ENCODE assay signal across 8 cellular contexts in genomic region chr3:16904640-16905417, GRCh38. TPM values are rescaled to one million over a fixed set of nuclear protein-coding genes. Genes with fewer than 3 reads are reported as not detected.
DNase-seq lines count a peak whose midpoint lies in the region; ATAC-seq and TF ChIP-seq lines count a peak whose summit lies in the region.
"Not testable (repeated sequence)": the region's sequence is repeated elsewhere in the genome, so short reads cannot be mapped to it uniquely, and the experiment has no call there.
"Had no signal": no experiment of that assay in that cellular context is flagged by ENCODE, and none has a peak within 500 bp of the region (broad histone marks: within the 10 kb centered on the region; RNA-seq: fewer than 3 reads in every experiment).

No MANE protein-coding gene starts in this region.

- H3K4me3 Mint-ChIP-seq in glutamatergic neuron (ENCODE audit: unreplicated experiment), result peak overlapping the region; percentile 61

- H3K9ac ChIP-seq in skeletal muscle tissue (ENCODE audit: low read depth in 1 of 3, low read length in 3 of 3), result not testable (repeated sequence)

- CTCF ChIA-PET in HEK293 (lab: Yijun Ruan, JAX), result not testable (repeated sequence)

- TF ChIP-seq CTCF in HEK293 (tag by site-specific recombination; IDR thresholded peaks at IDR 0.05); glutamatergic neuron (IDR thresholded peaks at IDR 0.05; ENCODE audit: partially characterized antibody, unreplicated experiment): not testable (repeated sequence)

- not testable (repeated sequence) for H3K27me3 Mint-ChIP-seq in glutamatergic neuron (ENCODE audit: unreplicated experiment)

- peaks cover 52% of the 10 kb centered on the region for H3K4me1 Mint-ChIP-seq in glutamatergic neuron (ENCODE audit: low read depth, unreplicated experiment)

- H3K27me3 ChIP-seq in skeletal muscle tissue (ENCODE audit: control insufficient read depth in 3 of 3, insufficient read depth in 3 of 3, low read length in 3 of 3), result not testable (repeated sequence)

- POLR2A ChIA-PET in HEK293 (lab: Yijun Ruan, JAX), result not testable (repeated sequence)

- H3K36me3 Mint-ChIP-seq in glutamatergic neuron (ENCODE audit: unreplicated experiment), result not testable (repeated sequence)

- peak; percentile 43 for DNase-seq in activated gamma-delta T cell treated with anti-CD3 and anti-CD28 coated beads, Interleukin-2, amount 50 U/mL, for 16 hours (ENCODE audit: low read depth)
- not testable (repeated sequence) for DNase-seq in glutamatergic neuron

- H3K36me3 ChIP-seq in HEK293 (ENCODE audit: control insufficient read depth in 2 of 2, insufficient read depth in 1 of 2, low read length in 2 of 2); KOPT-K1 (ENCODE audit: insufficient read depth, low read length); skeletal muscle tissue (ENCODE audit: control insufficient read depth in 3 of 3, insufficient read depth in 3 of 3, low read length in 3 of 3): not testable (repeated sequence)

- peak; percentile 37 for ATAC-seq in GM18498 (IDR thresholded peaks at IDR 0.05; ENCODE audit: unreplicated experiment)
- peak; percentile 61 to 67 for ATAC-seq in activated CD4-positive, CD25-positive, alpha-beta regulatory T cell treated with anti-CD3 and anti-CD28 coated beads, Interleukin-2, amount 50 U/mL, for 24 hours

- peak overlapping the region; percentile 77 for H3K27ac Mint-ChIP-seq in glutamatergic neuron (ENCODE audit: unreplicated experiment)

- H3K27ac ChIP-seq in HEK293 (ENCODE audit: extremely low read depth, low read depth, low read length), result not testable (repeated sequence)
- H3K27ac ChIP-seq in KOPT-K1 (ENCODE audit: low read depth, low read length, poor library complexity, severe bottlenecking) (peak overlapping the region; percentile 34), skeletal muscle tissue (ENCODE audit: low read depth, low read length) (peak overlapping the region; percentile 15)

- not testable (repeated sequence) for H3K4me3 ChIP-seq in HEK293 (ENCODE audit: low read depth, low read length); skeletal muscle tissue (ENCODE audit: low read length in 3 of 3)

- peaks cover 25% of the 10 kb centered on the region for H3K4me1 ChIP-seq in HEK293 (ENCODE audit: control insufficient read depth, insufficient read depth, low read length)
- H3K4me1 ChIP-seq in skeletal muscle tissue (ENCODE audit: control insufficient read depth in 3 of 3, insufficient read depth in 3 of 3, low read length in 3 of 3), result peaks cover 59 to 77% (median 69%) of the 10 kb centered on the region in 3 donors

- H3K9me3 Mint-ChIP-seq in glutamatergic neuron (ENCODE audit: unreplicated experiment), result not testable (repeated sequence)

- H3K9me3 ChIP-seq in HEK293 (ENCODE audit: control insufficient read depth, insufficient read depth, low read depth, low read length); KOPT-K1 (ENCODE audit: insufficient read depth, low read length, poor library complexity, severe bottlenecking); skeletal muscle tissue (ENCODE audit: control insufficient read depth in 3 of 3, low read length in 3 of 3): not testable (repeated sequence)

TF ChIP-seq in HEK293, 187 proteins besides CTCF, POLR2A, EP300 and RAD21:
- TF ChIP-seq SP7 (tag by site-specific recombination; IDR thresholded peaks at IDR 0.05) (0 out of 2 replicates have a peak, but pooled peaks have one; percentile 16), ZFHX2 (tag by site-specific recombination; conservative IDR thresholded peaks at IDR 0.05) (peak; percentile 50; the same call in 1 of the 2 replicates)

RNA-seq across cellular contexts. Expression of gene PLCL2, which starts 20.1 kb away (rescaled TPM):
- total RNA-seq in glutamatergic neuron (ENCODE audit: unreplicated experiment), result 71.1 TPM
- total RNA-seq in skeletal muscle tissue, result 83.5 TPM
- total RNA-seq: HepG2 had no signal
